1 cellular context compared by ENCODE assay signal in genomic region chr1:234381699-234382555, GRCh38.
TF ChIP-seq lines count a peak whose summit lies in the region.

No MANE protein-coding gene starts in this region.

TF ChIP-seq in HepG2, 621 proteins besides CTCF, POLR2A, EP300 and RAD21 (continued from another document):
- peak; percentile 51; the same call in 1 of the 2 replicates for TF ChIP-seq GFI1 (CRISPR knock-in tag; IDR thresholded peaks at IDR 0.05; ENCODE audit: borderline replicate concordance)
- no peak for TF ChIP-seq SOX6 (IDR thresholded peaks at IDR 0.05)
- TF ChIP-seq SOX6 (CRISPR knock-in tag; IDR thresholded peaks at IDR 0.05) = peak; percentile 92
- TF ChIP-seq TMF1 (CRISPR knock-in tag; IDR thresholded peaks at IDR 0.05; ENCODE audit: low read depth) = no peak
- peak; percentile 41; the same call in 1 of the 2 replicates for TF ChIP-seq HMG20A (CRISPR knock-in tag; IDR thresholded peaks at IDR 0.05; ENCODE audit: borderline replicate concordance)
- TF ChIP-seq GATA4 (IDR thresholded peaks at IDR 0.05; ENCODE audit: borderline replicate concordance, low read depth) = peak; percentile 21; the same call in 1 of the 2 replicates
- peak; percentile 93 for TF ChIP-seq SIX4 (CRISPR knock-in tag; IDR thresholded peaks at IDR 0.05)
TF ChIP-seq in HepG2: peak in this region for 70.
